In genomic region chr18:35376393-35376741, GRCh38 we compare ENCODE assay signal across 8 cellular contexts. TPM values are rescaled to one million over a fixed set of nuclear protein-coding genes. Genes with fewer than 3 reads are reported as not detected.
DNase-seq lines count a peak whose midpoint lies in the region; ATAC-seq and TF ChIP-seq lines count a peak whose summit lies in the region.

No MANE protein-coding gene starts in this region.

- H3K4me3 Mint-ChIP-seq in CD4-positive, alpha-beta memory T cell: peak overlapping the region; percentile 82 to 92 (median 88)

- no peak for TF ChIP-seq CTCF in SU-DHL-6 (IDR thresholded peaks at IDR 0.05; ENCODE audit: insufficient read depth, low read length, poor library complexity, severe bottlenecking)

- H3K27ac ChIP-seq in CD4-positive, alpha-beta memory T cell (ENCODE audit: low read depth, low read length): peak overlapping the region; percentile 34
- H3K27ac ChIP-seq in SU-DHL-6 (ENCODE audit: low read depth, low read length) (no peak overlapping the region), mucosa of rectum (ENCODE audit: low read depth in 2 of 2, low read length in 2 of 2) (no peak overlapping the region)
- H3K27ac ChIP-seq in effector memory CD4-positive, alpha-beta T cell (ENCODE audit: insufficient read depth, low read length, poor library complexity, severe bottlenecking): peak overlapping the region; percentile 41

- CTCF ChIA-PET in CD4-positive, alpha-beta memory T cell (lab: Charles Lee; ENCODE audit: partially characterized antibody): no interaction called here

- H3K36me3 Mint-ChIP-seq in CD4-positive, alpha-beta memory T cell: peaks cover 1 to 5% of the 10 kb centered on the region in 2 donors

- peak overlapping the region; percentile 99 for H2AFZ ChIP-seq in SU-DHL-6 (ENCODE audit: low read depth, low read length, severe bottlenecking)

- H3K4me2 ChIP-seq in SU-DHL-6 (ENCODE audit: low read depth, low read length, poor library complexity, severe bottlenecking): peak overlapping the region; percentile 61

- no peaks in the 10 kb centered on the region for H3K9me2 ChIP-seq in SU-DHL-6 (replicated peaks; ENCODE audit: insufficient read depth, low read length)

- peak overlapping the region; percentile 63 for H3K9ac ChIP-seq in SU-DHL-6 (ENCODE audit: low read length)
- H3K9ac ChIP-seq in mucosa of rectum (ENCODE audit: low read depth in 1 of 2, low read length in 2 of 2): peak overlapping the region; percentile 70 to 79

- peak in 3 of 5 donors; percentile 6 to 18 (median 14) for DNase-seq in CD4-positive, alpha-beta memory T cell
- DNase-seq in effector memory CD4-positive, alpha-beta T cell: peak in 1 of 3 donors; percentile 5
- DNase-seq in dedifferentiated amniotic fluid mesenchymal stem cell (ENCODE audit: extremely low spot score) (no peak), NCI-H2107 (lab: John Stamatoyannopoulos, UW) (no peak)

- POLR2A ChIA-PET in CD4-positive, alpha-beta memory T cell (lab: Charles Lee; ENCODE audit: partially characterized antibody): no interaction called here

- H4K20me1 ChIP-seq in SU-DHL-6 (ENCODE audit: low read depth, low read length): no peaks in the 10 kb centered on the region

- ATAC-seq in GM19372 (IDR thresholded peaks at IDR 0.05; ENCODE audit: low read depth, unreplicated experiment) (peak; percentile 59), HG03342 (IDR thresholded peaks at IDR 0.05; ENCODE audit: unreplicated experiment) (peak; percentile 57)

- no peaks in the 10 kb centered on the region for H3K9me3 ChIP-seq in CD4-positive, alpha-beta memory T cell (ENCODE audit: control insufficient read depth in 1 of 2, low read length in 2 of 2)
- H3K9me3 ChIP-seq in SU-DHL-6 (ENCODE audit: insufficient read depth, low read length): no peaks in the 10 kb centered on the region
- H3K9me3 ChIP-seq in effector memory CD4-positive, alpha-beta T cell (ENCODE audit: control insufficient read depth, low read length): no peaks in the 10 kb centered on the region
- H3K9me3 ChIP-seq in mucosa of rectum (ENCODE audit: control insufficient read depth in 2 of 2, low read length in 2 of 2): no peaks in the 10 kb centered on the region

- peak overlapping the region; percentile 44 to 70 for H3K4me3 ChIP-seq in CD4-positive, alpha-beta memory T cell (ENCODE audit: low read length in 2 of 2)
- H3K4me3 ChIP-seq in SU-DHL-6 (ENCODE audit: insufficient read depth, low read length, poor library complexity, severe bottlenecking) (peak overlapping the region; percentile 64), mucosa of rectum (ENCODE audit: low read length in 2 of 2) (peak overlapping the region; percentile 83 to 90)
- peak overlapping the region; percentile 94 for H3K4me3 ChIP-seq in effector memory CD4-positive, alpha-beta T cell (ENCODE audit: insufficient read depth, low read depth, low read length, poor library complexity, severe bottlenecking)

- H3K9me3 Mint-ChIP-seq in CD4-positive, alpha-beta memory T cell: no peaks in the 10 kb centered on the region

- no peaks in the 10 kb centered on the region for H3K79me2 ChIP-seq in SU-DHL-6 (ENCODE audit: insufficient read depth, low read length)

- no peaks in the 10 kb centered on the region for H3F3A ChIP-seq in SU-DHL-6 (ENCODE audit: insufficient read depth)

- H3K4me1 Mint-ChIP-seq in CD4-positive, alpha-beta memory T cell: peaks cover 0 to 12% (median 2%) of the 10 kb centered on the region in 4 donors

- intact Hi-C loops in CD4-positive, alpha-beta memory T cell (cut with micrococcal nuclease): loop anchor here (1.0 to 2.0 kb wide), 2 partner anchors 86 to 596 kb away; partner anchors contain the start of genes RMP24 and ZSCAN30

- no peaks in the 10 kb centered on the region for H3K36me3 ChIP-seq in CD4-positive, alpha-beta memory T cell (ENCODE audit: insufficient read depth, low read length)
- no peaks in the 10 kb centered on the region for H3K36me3 ChIP-seq in SU-DHL-6 (ENCODE audit: low read length)
- H3K36me3 ChIP-seq in effector memory CD4-positive, alpha-beta T cell (ENCODE audit: control insufficient read depth, insufficient read depth, low read length): no peaks in the 10 kb centered on the region
- H3K36me3 ChIP-seq in mucosa of rectum (ENCODE audit: control insufficient read depth in 2 of 2, insufficient read depth in 2 of 2, low read length in 2 of 2): no peaks in the 10 kb centered on the region

- H3K4me1 ChIP-seq in CD4-positive, alpha-beta memory T cell (ENCODE audit: insufficient read depth, low read length): peaks cover 7% of the 10 kb centered on the region
- peaks cover 6% of the 10 kb centered on the region for H3K4me1 ChIP-seq in effector memory CD4-positive, alpha-beta T cell (ENCODE audit: control insufficient read depth, insufficient read depth, low read length, poor library complexity, severe bottlenecking)
- peaks cover 2% of the 10 kb centered on the region in 2 donors for H3K4me1 ChIP-seq in mucosa of rectum (ENCODE audit: control insufficient read depth in 2 of 2, insufficient read depth in 2 of 2, low read length in 2 of 2)

- peak overlapping the region in 6 of 7 donors; percentile 55 to 91 (median 86) for H3K27ac Mint-ChIP-seq in CD4-positive, alpha-beta memory T cell

- no peaks in the 10 kb centered on the region for H3K27me3 ChIP-seq in CD4-positive, alpha-beta memory T cell (ENCODE audit: insufficient read depth, low read length)
- no peaks in the 10 kb centered on the region for H3K27me3 ChIP-seq in SU-DHL-6 (ENCODE audit: low read length)
- no peaks in the 10 kb centered on the region for H3K27me3 ChIP-seq in effector memory CD4-positive, alpha-beta T cell (replicated peaks; ENCODE audit: control insufficient read depth, insufficient read depth, low read length, poor library complexity, severe bottlenecking)
- H3K27me3 ChIP-seq in mucosa of rectum (ENCODE audit: control insufficient read depth in 2 of 2, insufficient read depth in 2 of 2, low read length in 2 of 2): no peaks in the 10 kb centered on the region

- H3K27me3 Mint-ChIP-seq in CD4-positive, alpha-beta memory T cell: peaks cover 0 to 1% of the 10 kb centered on the region in 2 donors

RNA-seq across cellular contexts. Expression of gene ZNF396, which starts 0.8 kb away (rescaled TPM):
- total RNA-seq in CD4-positive, alpha-beta memory T cell: 1 to 10 TPM; 5.5 to 7.3 TPM
- polyA plus RNA-seq in CD4-positive, alpha-beta memory T cell: 1 to 10 TPM; 1.1 to 1.5 TPM

RNA-seq across cellular contexts. Expression of gene ZNF24, which starts 32.1 kb away (rescaled TPM):
- total RNA-seq in CD4-positive, alpha-beta memory T cell: 10 to 100 TPM; 89.1 to 90.5 TPM
- 10 to 100 TPM; 67.9 to 76.1 TPM for polyA plus RNA-seq in CD4-positive, alpha-beta memory T cell

Comparison
In these comparisons a context has a peak if more than half of its experiments do, and no peak if none do; other contexts are left out.
1. DNase-seq: peak in CD4-positive, alpha-beta memory T cell (3 of 5); none in dedifferentiated amniotic fluid mesenchymal stem cell (single experiment) and NCI-H2107 (single experiment).
2. H3K27ac ChIP-seq: peak in CD4-positive, alpha-beta memory T cell (single experiment) and effector memory CD4-positive, alpha-beta T cell (single experiment); none in SU-DHL-6 (single experiment) and mucosa of rectum (0 of 2).
3. Peak in every context shown above with its lines, with median percentiles within 50 percentile points of each other: H3K4me3 ChIP-seq.